In the genomic region with DNA sequence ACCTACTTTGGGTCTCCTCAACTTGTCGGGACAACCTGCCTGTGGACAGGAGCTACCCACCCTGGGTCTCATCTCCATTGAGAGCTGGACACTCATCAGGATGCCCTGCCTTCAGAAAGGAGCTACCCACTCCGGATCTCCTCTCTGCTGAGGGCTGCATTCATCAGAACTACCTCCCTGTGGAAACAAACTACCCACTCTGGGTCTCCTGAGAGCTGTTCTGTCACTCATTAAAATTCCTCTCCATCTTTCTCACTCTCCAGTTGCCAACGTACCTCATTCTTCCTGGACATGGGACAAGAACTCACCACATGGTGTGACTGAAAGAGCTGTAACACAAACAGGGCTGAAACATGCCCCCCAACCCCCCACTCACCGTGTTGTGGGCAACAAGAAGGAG, we compare ENCODE assay signal across 27 cellular contexts. TPM values are rescaled to one million over a fixed set of nuclear protein-coding genes. Genes with fewer than 3 reads are reported as not detected.
A peak's percentile ranks its signal among the peaks of the same experiment; 100 is the strongest.
DNase-seq lines count a peak whose midpoint lies in the region; ATAC-seq and TF ChIP-seq lines count a peak whose summit lies in the region.
"Had no signal": no experiment of that assay in that cellular context is flagged by ENCODE, and none has a peak within 500 bp of the region (broad histone marks: within the 10 kb centered on the region; RNA-seq: fewer than 3 reads in every experiment).

No MANE protein-coding gene starts in this region.

- H3K4me3 ChIP-seq in hepatocyte, result no peak overlapping the region
- H3K4me3 ChIP-seq: heart right ventricle, sigmoid colon, tibial artery had no signal

- H2AFZ ChIP-seq in hepatocyte, result no peak overlapping the region

- no peaks in the 10 kb centered on the region for H4K20me1 ChIP-seq in hepatocyte (ENCODE audit: insufficient read depth, poor library complexity, severe bottlenecking)

- H3K4me1 Mint-ChIP-seq in stimulated activated naive CD8-positive, alpha-beta T cell treated with anti-CD3 and anti-CD28 coated beads, Interleukin-15, amount 100 ng/mL, for 72 hours, result peaks cover 44% of the 10 kb centered on the region
- peaks cover 31% of the 10 kb centered on the region for H3K4me1 Mint-ChIP-seq in T-helper 17 cell
- peaks cover 86 to 91% of the 10 kb centered on the region in 2 donors for H3K4me1 Mint-ChIP-seq in immature natural killer cell
- H3K4me1 Mint-ChIP-seq: activated B cell treated with CpG ODN at 0.5 μM for 24 hours had no signal

- H3K36me3 Mint-ChIP-seq in T-helper 17 cell (ENCODE audit: low read depth) (peaks cover 7% of the 10 kb centered on the region), immature natural killer cell (peaks cover 9 to 19% (median 10%) of the 10 kb centered on the region in 3 donors)

- H3K27me3 Mint-ChIP-seq in stimulated activated naive CD8-positive, alpha-beta T cell treated with anti-CD3 and anti-CD28 coated beads, Interleukin-15, amount 100 ng/mL, for 72 hours, result no peaks in the 10 kb centered on the region
- no peaks in the 10 kb centered on the region for H3K27me3 Mint-ChIP-seq in T-helper 17 cell
- peaks cover 0 to 2% (median 2%) of the 10 kb centered on the region in 3 donors for H3K27me3 Mint-ChIP-seq in immature natural killer cell (ENCODE audit: low read depth in 3 of 3)
- H3K27me3 Mint-ChIP-seq: activated naive CD8-positive, alpha-beta T cell treated with anti-CD3 and anti-CD28 coated beads for 36 hours had no signal

- H3K9me2 ChIP-seq in hepatocyte (replicated peaks; ENCODE audit: insufficient read depth), result no peaks in the 10 kb centered on the region

- H3K4me1 ChIP-seq in hepatocyte (ENCODE audit: insufficient read depth), result no peaks in the 10 kb centered on the region
- H3K4me1 ChIP-seq: BE2C, sigmoid colon, tibial artery had no signal

- no peak for ATAC-seq in stimulated activated naive CD8-positive, alpha-beta T cell treated with anti-CD3 and anti-CD28 coated beads, Interleukin-15, amount 100 ng/mL, for 72 hours
- no peak for ATAC-seq in stimulated activated naive CD8-positive, alpha-beta T cell treated with anti-CD3 and anti-CD28 coated beads, Interleukin-15, Interleukin-2, amounts not matched to agents 100 U/mL and 50 U/mL, for 24 hours
- ATAC-seq in T-helper 17 cell, result no peak
- ATAC-seq: heart right ventricle had no signal

- no peaks in the 10 kb centered on the region for H3K79me2 ChIP-seq in hepatocyte

- H3K4me2 ChIP-seq in hepatocyte, result no peak overlapping the region

- no peak for DNase-seq in stimulated activated naive CD8-positive, alpha-beta T cell treated with anti-CD3 and anti-CD28 coated beads, Interleukin-15, amount 100 ng/mL, for 72 hours
- no peak for DNase-seq in stimulated activated naive CD8-positive, alpha-beta T cell treated with anti-CD3 and anti-CD28 coated beads, Interleukin-15, Interleukin-2, amounts not matched to agents 100 U/mL and 50 U/mL, for 24 hours
- DNase-seq in T-helper 17 cell (no peak), immature natural killer cell (no peak), hepatocyte (ENCODE audit: low spot score) (no peak), GM19240 (ENCODE audit: insufficient read length, low spot score) (no peak)
- no peak for DNase-seq in activated T-cell treated with anti-CD3 and anti-CD28 coated beads, Interleukin-2, amount 50 U/mL, for 1 hour
- DNase-seq: activated B cell treated with CpG ODN at 0.5 μM for 24 hours; activated CD4-positive, alpha-beta T cell treated with anti-CD3 and anti-CD28 coated beads, Interleukin-2, amount 50 U/mL, for 4 hours; activated CD8-positive, alpha-beta memory T cell treated with anti-CD3 and anti-CD28 coated beads, Interleukin-2, amount 50 U/mL, for 48 hours; activated naive CD8-positive, alpha-beta T cell treated with anti-CD3 and anti-CD28 coated beads for 36 hours; aorta; BE2C; COR-L47; effector memory CD4-positive, alpha-beta T cell; foreskin fibroblast; heart right ventricle; NCI-H1092; NCI-H1694; NCI-H446 treated with DMSO at 0.1 percent for 48 hours; NCI-H82; SIG-M5; sigmoid colon; stimulated activated CD4-positive, alpha-beta T cell treated with anti-CD3 and anti-CD28 coated beads, Interleukin-12 subunit alpha, Interleukin-12 subunit beta, amount 100 ng/mL, for 4 hours; stimulated activated CD4-positive, alpha-beta T cell treated with anti-CD3 and anti-CD28 coated beads, Interleukin-2, amount 100 ng/mL, for 48 hours had no signal

- H3K9me3 ChIP-seq in T-helper 17 cell (ENCODE audit: control insufficient read depth, low read length, poor library complexity, severe bottlenecking), result peaks cover 4% of the 10 kb centered on the region
- no peaks in the 10 kb centered on the region for H3K9me3 ChIP-seq in hepatocyte (ENCODE audit: low read depth)
- H3K9me3 ChIP-seq: BE2C had no signal

- no peak overlapping the region for H3K4me3 Mint-ChIP-seq in stimulated activated naive CD8-positive, alpha-beta T cell treated with anti-CD3 and anti-CD28 coated beads, Interleukin-15, amount 100 ng/mL, for 72 hours
- peak overlapping the region; percentile 10 for H3K4me3 Mint-ChIP-seq in T-helper 17 cell
- H3K4me3 Mint-ChIP-seq in immature natural killer cell, result peak overlapping the region; percentile 54 to 82 (median 70)
- H3K4me3 Mint-ChIP-seq: activated B cell treated with CpG ODN at 0.5 μM for 24 hours; activated naive CD8-positive, alpha-beta T cell treated with anti-CD3 and anti-CD28 coated beads for 36 hours had no signal

- no peak for TF ChIP-seq CTCF in hepatocyte (IDR thresholded peaks at IDR 0.05; ENCODE audit: poor library complexity)

- no peaks in the 10 kb centered on the region for H3K36me3 ChIP-seq in hepatocyte (replicated peaks; ENCODE audit: insufficient read depth, low read depth)
- H3K36me3 ChIP-seq: BE2C, heart right ventricle, sigmoid colon, tibial artery had no signal

- WGBS in hepatocyte (ENCODE audit: low lambda C conversion rate, missing lambda C conversion rate), result 87% methylated on average over 4 of the region's 4 CpGs

- peaks cover 15 to 33% of the 10 kb centered on the region in 2 donors for H3K9me3 Mint-ChIP-seq in stimulated activated naive CD8-positive, alpha-beta T cell treated with anti-CD3 and anti-CD28 coated beads, Interleukin-15, amount 100 ng/mL, for 72 hours
- peaks cover 0 to 12% (median 6%) of the 10 kb centered on the region in 6 donors for H3K9me3 Mint-ChIP-seq in immature natural killer cell

- H3K27ac ChIP-seq in hepatocyte, result no peak overlapping the region
- H3K27ac ChIP-seq: heart right ventricle, sigmoid colon, tibial artery had no signal

- peak overlapping the region; percentile 13 to 60 for H3K27ac Mint-ChIP-seq in stimulated activated naive CD8-positive, alpha-beta T cell treated with anti-CD3 and anti-CD28 coated beads, Interleukin-15, amount 100 ng/mL, for 72 hours
- H3K27ac Mint-ChIP-seq in T-helper 17 cell (peak overlapping the region; percentile 57), immature natural killer cell (peak overlapping the region; percentile 93 to 98 (median 96))
- H3K27ac Mint-ChIP-seq: activated B cell treated with CpG ODN at 0.5 μM for 24 hours; activated naive CD8-positive, alpha-beta T cell treated with anti-CD3 and anti-CD28 coated beads for 36 hours; activated T-helper 2 cell treated with anti-CD3 and anti-CD28 coated beads, Interferon-gamma antibody, Interleukin-2, Interleukin-4, amounts not matched to agents 10 μg/mL and 5 μg/mL and 100 μg/mL, durations not matched to agents 14 hours and 24 hours and 36 hours had no signal

- no peaks in the 10 kb centered on the region for H3K27me3 ChIP-seq in hepatocyte
- H3K27me3 ChIP-seq: BE2C, heart right ventricle, sigmoid colon, tibial artery had no signal

RNA-seq across cellular contexts. Expression of a gene that starts 22.5 kb away (rescaled TPM):
- total RNA-seq in T-helper 17 cell, result 10 to 100 TPM; 34.6 to 40.3 TPM
- polyA plus RNA-seq in immature natural killer cell, result 100 to 1,000 TPM; 274 to 339 (median 323) TPM
- total RNA-seq in hepatocyte, result 52.8 and 59.8 TPM in 2 replicates
- 60.1 and 66.7 TPM in 2 replicates for polyA plus RNA-seq in hepatocyte

Comparison
In these comparisons a context has a peak if more than half of its experiments do, and no peak if none do; other contexts are left out.
1. H3K27ac Mint-ChIP-seq: peak in every context shown above with its lines; median percentile 96 in immature natural killer cell; 57 in T-helper 17 cell; 36 in stimulated activated naive CD8-positive, alpha-beta T cell treated with anti-CD3 and anti-CD28 coated beads, Interleukin-15, amount 100 ng/mL, for 72 hours.
2. H3K4me3 Mint-ChIP-seq: peak in T-helper 17 cell (single experiment) and immature natural killer cell (5 of 5); none in stimulated activated naive CD8-positive, alpha-beta T cell treated with anti-CD3 and anti-CD28 coated beads, Interleukin-15, amount 100 ng/mL, for 72 hours (0 of 2).